Comparison of ENCODE assay signal across 19 cellular contexts in genomic region chr19:49881672-49882394, GRCh38. TPM values are rescaled to one million over a fixed set of nuclear protein-coding genes. Genes with fewer than 3 reads are reported as not detected.
DNase-seq lines count a peak whose midpoint lies in the region; ATAC-seq, FAIRE-seq and TF ChIP-seq lines count a peak whose summit lies in the region.
"Had no signal": no experiment of that assay in that cellular context is flagged by ENCODE, and none has a peak within 500 bp of the region (broad histone marks: within the 10 kb centered on the region; RNA-seq: fewer than 3 reads in every experiment).

No MANE protein-coding gene starts in this region.

- H3K9me3 ChIP-seq in H1 (ENCODE audit: insufficient read depth in 2 of 2, low read depth in 1 of 2, low read length in 1 of 2): no peaks in the 10 kb centered on the region
- no peaks in the 10 kb centered on the region for H3K9me3 ChIP-seq in testis
- H3K9me3 ChIP-seq: heart right ventricle had no signal

- TF ChIP-seq POLR2A in H1 (IDR thresholded peaks at IDR 0.05; ENCODE audit: control extremely low read depth in 1 of 2, low read depth in 2 of 2, low read length in 2 of 2): peak in 1 of 2 experiments; percentile 17; a peak in 1 of 3 replicates
- TF ChIP-seq POLR2A in testis (IDR thresholded peaks at IDR 0.05): no peak

- POLR2A ChIA-PET in H1 (lab: Charles Lee; ENCODE audit: partially characterized antibody): interaction anchor here (1.0 to 2.0 kb wide), 6 partner anchors 8 to 72 kb away, joined by 3 to 8 read pairs (median 4); no protein-coding TSS in a partner anchor

- H3K27me3 ChIP-seq in H1 (replicated peaks in 1 of 4; ENCODE audit: control insufficient read depth in 3 of 4, extremely low read depth in 1 of 4, insufficient read depth in 3 of 4, low read length in 3 of 4): no peaks in the 10 kb centered on the region
- no peaks in the 10 kb centered on the region for H3K27me3 ChIP-seq in testis
- H3K27me3 ChIP-seq: esophagus squamous epithelium, heart right ventricle, tibial nerve had no signal

- H3K23ac ChIP-seq in H1 (ENCODE audit: insufficient read length): no peak overlapping the region

- H2BK20ac ChIP-seq in H1 (ENCODE audit: low read length): no peak overlapping the region

- H3K4me1 Mint-ChIP-seq in activated naive CD4-positive, alpha-beta T cell treated with anti-CD3 and anti-CD28 coated beads, Interleukin-2, amount 10 ng/mL, durations not matched to agents 7 days and 5 days: peaks cover 15% of the 10 kb centered on the region
- H3K4me1 Mint-ChIP-seq in activated naive CD4-positive, alpha-beta T cell treated with anti-CD3 and anti-CD28 coated beads for 36 hours (ENCODE audit: low read depth): peaks cover 18% of the 10 kb centered on the region

- CTCF ChIA-PET in activated naive CD4-positive, alpha-beta T cell treated with anti-CD3 and anti-CD28 coated beads, Interleukin-2, amount 10 ng/mL, durations not matched to agents 7 days and 5 days (lab: Charles Lee): interaction anchor here (1.0 kb wide), 1 partner anchor 14 kb away, joined by 3 read pairs; no protein-coding TSS in a partner anchor
- CTCF ChIA-PET in activated naive CD4-positive, alpha-beta T cell treated with anti-CD3 and anti-CD28 coated beads for 36 hours (lab: Charles Lee): interaction anchor here (0.7 kb wide), 2 partner anchors 8 to 38 kb away, joined by 3 read pairs; no protein-coding TSS in a partner anchor
- CTCF ChIA-PET in H1 (lab: Charles Lee; ENCODE audit: partially characterized antibody): interaction anchor here (1.1 to 2.0 kb wide), 3 partner anchors 9 to 93 kb away, joined by 3 to 5 read pairs (median 3); no protein-coding TSS in a partner anchor

- H3K27ac Mint-ChIP-seq in activated naive CD4-positive, alpha-beta T cell treated with anti-CD3 and anti-CD28 coated beads, Interleukin-2, amount 10 ng/mL, durations not matched to agents 7 days and 5 days: peak overlapping the region; percentile 69
- H3K27ac Mint-ChIP-seq in activated naive CD4-positive, alpha-beta T cell treated with anti-CD3 and anti-CD28 coated beads for 36 hours: no peak overlapping the region

- H4K20me1 ChIP-seq in H1 (replicated peaks in 1 of 2; ENCODE audit: control insufficient read depth in 1 of 2, insufficient read depth in 2 of 2, low read length in 2 of 2): peaks cover 10 to 18% of the 10 kb centered on the region in 2 experiments

- intact Hi-C loops in activated naive CD4-positive, alpha-beta T cell treated with anti-CD3 and anti-CD28 coated beads for 36 hours (cut with micrococcal nuclease): no loop called here
- intact Hi-C loops in testis (cut with DNase I; ENCODE audit: low total_unique reads): no loop called here

- H3K4me3 ChIP-seq in H1 (ENCODE audit: extremely low read depth in 1 of 4, insufficient read depth in 2 of 4, low read depth in 3 of 4, low read length in 4 of 4): no peak overlapping the region
- H3K4me3 ChIP-seq in testis: no peak overlapping the region
- H3K4me3 ChIP-seq: esophagus squamous epithelium, heart right ventricle, tibial nerve had no signal

- H3K56ac ChIP-seq in H1 (replicated peaks; ENCODE audit: insufficient read length, low read depth, low read length): no peak overlapping the region

- no peak overlapping the region for H3K4ac ChIP-seq in H1 (replicated peaks; ENCODE audit: insufficient read length, low read depth, low read length)

- no peak overlapping the region for H3K9ac ChIP-seq in H1 (replicated peaks in 1 of 4; ENCODE audit: extremely low read depth in 1 of 4, low read depth in 3 of 4, low read length in 3 of 4)

- no peak overlapping the region for H3K4me3 Mint-ChIP-seq in activated naive CD4-positive, alpha-beta T cell treated with anti-CD3 and anti-CD28 coated beads, Interleukin-2, amount 10 ng/mL, durations not matched to agents 7 days and 5 days
- H3K4me3 Mint-ChIP-seq in activated naive CD4-positive, alpha-beta T cell treated with anti-CD3 and anti-CD28 coated beads for 36 hours: no peak overlapping the region

- no peak for FAIRE-seq in H1 (lab: Jason Lieb, UNC)
- FAIRE-seq: GM18507 had no signal

- no peak for DNase-seq in activated naive CD4-positive, alpha-beta T cell treated with anti-CD3 and anti-CD28 coated beads, Interleukin-2, amount 10 ng/mL, durations not matched to agents 7 days and 5 days
- no peak for DNase-seq in activated naive CD4-positive, alpha-beta T cell treated with anti-CD3 and anti-CD28 coated beads for 36 hours
- DNase-seq in H1 (ENCODE audit: low read depth in 1 of 2, low spot score in 2 of 2) (peak in 1 of 2 experiments; percentile 64), testis (peak; percentile 88), NCI-H1417 treated with DMSO at 0.1 percent for 48 hours (lab: John Stamatoyannopoulos, UW) (no peak)
- DNase-seq: activated gamma-delta T cell; CD8-positive, alpha-beta memory T cell; esophagus squamous epithelium; kidney glomerular epithelial cell; NCI-H187; NCI-H524 treated with DMSO at 0.1 percent for 48 hours; occipital lobe; OCI-M1; stimulated activated CD4-positive, alpha-beta T cell treated with anti-CD3 and anti-CD28 coated beads, Interleukin-4, amount 100 ng/mL, for 24 hours; SW 1271 had no signal

- H3K9me3 Mint-ChIP-seq in activated naive CD4-positive, alpha-beta T cell treated with anti-CD3 and anti-CD28 coated beads, Interleukin-2, amount 10 ng/mL, durations not matched to agents 7 days and 5 days: no peaks in the 10 kb centered on the region
- H3K9me3 Mint-ChIP-seq in activated naive CD4-positive, alpha-beta T cell treated with anti-CD3 and anti-CD28 coated beads for 36 hours: no peaks in the 10 kb centered on the region
- H3K9me3 Mint-ChIP-seq: CD8-positive, alpha-beta memory T cell had no signal

- TF ChIP-seq RAD21 in H1 (IDR thresholded peaks at IDR 0.05 in 1 of 2, conservative IDR thresholded peaks at IDR 0.05 in 1 of 2; ENCODE audit: low read depth in 2 of 2, low read length in 2 of 2): no peak

- no peak overlapping the region for H2BK120ac ChIP-seq in H1 (replicated peaks; ENCODE audit: low read depth, low read length)

- WGBS in H1 (ENCODE audit: extremely low coverage in 1 of 2, insufficient coverage in 1 of 2, insufficient read length in 1 of 2, insufficient replicate concordance in 2 of 2, low coverage in 1 of 2, low lambda C conversion rate in 2 of 2, missing lambda C conversion rate in 1 of 2), 2 experiments: 88% methylated on average over 21 of the region's 31 CpGs; no CpG with 5 or more reads in 1 of the 2 experiments
- WGBS in testis, 2 donors: 69 to 74% methylated on average over 30 of the region's 31 CpGs

- no peaks in the 10 kb centered on the region for H3K27me3 Mint-ChIP-seq in activated naive CD4-positive, alpha-beta T cell treated with anti-CD3 and anti-CD28 coated beads, Interleukin-2, amount 10 ng/mL, durations not matched to agents 7 days and 5 days
- H3K27me3 Mint-ChIP-seq in activated naive CD4-positive, alpha-beta T cell treated with anti-CD3 and anti-CD28 coated beads for 36 hours (ENCODE audit: low read depth): no peaks in the 10 kb centered on the region

- H3K4me2 ChIP-seq in H1 (ENCODE audit: insufficient read depth in 1 of 2, low read depth in 2 of 2, low read length in 2 of 2): no peak overlapping the region

- H2AK5ac ChIP-seq in H1 (ENCODE audit: low read depth, low read length): no peak overlapping the region

- no peak overlapping the region for H3K27ac ChIP-seq in H1 (ENCODE audit: low read depth, low read length)
- H3K27ac ChIP-seq in testis: no peak overlapping the region
- H3K27ac ChIP-seq: esophagus squamous epithelium, heart right ventricle, tibial nerve had no signal

- H3K14ac ChIP-seq in H1 (ENCODE audit: insufficient read length): no peak overlapping the region

- TF ChIP-seq EP300 in H1 (IDR thresholded peaks at IDR 0.05; ENCODE audit: borderline replicate concordance in 1 of 2, low read depth in 2 of 2, low read length in 2 of 2): no peak

- H2BK15ac ChIP-seq in H1 (ENCODE audit: low read length): no peak overlapping the region

- peaks cover 0 to 7% (median 4%) of the 10 kb centered on the region in 4 experiments; a peak in 5 of 7 replicates for H3K4me1 ChIP-seq in H1 (replicated peaks in 1 of 4; ENCODE audit: control insufficient read depth in 3 of 4, insufficient read depth in 4 of 4, low read length in 3 of 4)
- H3K4me1 ChIP-seq in testis: peaks cover 8% of the 10 kb centered on the region

- H3K79me1 ChIP-seq in H1 (ENCODE audit: low read depth, low read length): peaks cover 9% of the 10 kb centered on the region; the same call in 1 of the 2 replicates

- no peak overlapping the region for H2BK5ac ChIP-seq in H1 (ENCODE audit: low read depth, low read length)

- no peak overlapping the region for H2BK12ac ChIP-seq in H1 (ENCODE audit: low read depth, low read length)

- H4K5ac ChIP-seq in H1 (ENCODE audit: insufficient read length, low read depth, low read length): no peak overlapping the region

- H3K18ac ChIP-seq in H1 (ENCODE audit: extremely low read depth, low read length): no peak overlapping the region

- peaks cover 52% of the 10 kb centered on the region for H3K36me3 Mint-ChIP-seq in activated naive CD4-positive, alpha-beta T cell treated with anti-CD3 and anti-CD28 coated beads, Interleukin-2, amount 10 ng/mL, durations not matched to agents 7 days and 5 days
- H3K36me3 Mint-ChIP-seq in activated naive CD4-positive, alpha-beta T cell treated with anti-CD3 and anti-CD28 coated beads for 36 hours (ENCODE audit: low read depth): peaks cover 33% of the 10 kb centered on the region

- H3K36me3 ChIP-seq in H1 (ENCODE audit: control insufficient read depth in 2 of 4, insufficient read depth in 4 of 4, low read length in 3 of 4) (peaks cover 24 to 56% (median 47%) of the 10 kb centered on the region in 4 experiments), testis (ENCODE audit: low read depth, missing control alignments) (peaks cover 4% of the 10 kb centered on the region)

- TF ChIP-seq CTCF in H1 (IDR thresholded peaks at IDR 0.05; ENCODE audit: control extremely low read depth in 1 of 3, insufficient read depth in 1 of 3, low read depth in 1 of 3, low read length in 3 of 3) (no peak), testis (IDR thresholded peaks at IDR 0.05) (no peak)

- H3K23me2 ChIP-seq in H1 (ENCODE audit: low read depth, low read length): peaks cover 7% of the 10 kb centered on the region

- no peak overlapping the region for H4K8ac ChIP-seq in H1 (ENCODE audit: extremely low read depth, insufficient read depth, low read length)

- H4K91ac ChIP-seq in H1 (replicated peaks; ENCODE audit: insufficient read length, low read length): no peak overlapping the region

- no peak for ATAC-seq in GM19351 (IDR thresholded peaks at IDR 0.05; ENCODE audit: unreplicated experiment)
- ATAC-seq: heart right ventricle had no signal

- H2AFZ ChIP-seq in H1 (ENCODE audit: low read length): no peak overlapping the region

- peaks cover 0 to 12% of the 10 kb centered on the region in 2 experiments; a peak in 2 of 4 replicates for H3K79me2 ChIP-seq in H1 (ENCODE audit: control insufficient read depth in 1 of 2, insufficient read depth in 2 of 2, low read length in 2 of 2)

RNA-seq across cellular contexts. Expression of gene TBC1D17, which starts 4.3 kb away (rescaled TPM):
- 10 to 100 TPM; 29.8 to 32.4 TPM for total RNA-seq in activated naive CD4-positive, alpha-beta T cell treated with anti-CD3 and anti-CD28 coated beads for 36 hours
- 44.9 and 47.6 TPM in 2 replicates for total RNA-seq in H1 (2021; fragmentation: NEBNext Ultra II Directional; extraction: Animal tissue kit (Norgen Biotek cat#: 25700))
- 30.3 and 53.7 TPM in 2 replicates for polyA plus RNA-seq in H1 (2011; rRNA removed)
- 23.2 TPM for polyA plus RNA-seq in H1 (2011; cell fraction: cytosol; rRNA removed)
- 73.8 TPM for polyA plus RNA-seq in H1 (2011; cell fraction: nucleus; rRNA removed)
- 41.7 to 47.2 TPM (median 43.5 TPM) in 4 replicates for polyA plus RNA-seq in H1 (2012, experiment 1 of 2)
- 52.8 TPM for polyA plus RNA-seq in H1 (2012, experiment 2 of 2)
- 34.8 TPM for polyA plus RNA-seq in H1 (2013, experiment 1 of 2)
- polyA plus RNA-seq in H1 (2013, experiment 2 of 2): 35.2 TPM
- 24.6 and 29.7 TPM in 2 replicates for polyA minus RNA-seq in H1 (2011; rRNA and poly(A)+ RNA removed)
- 27.0 TPM for polyA minus RNA-seq in H1 (2011; cell fraction: cytosol; rRNA and poly(A)+ RNA removed)
- polyA minus RNA-seq in H1 (2011; cell fraction: nucleus; rRNA and poly(A)+ RNA removed): 27.3 TPM
- 10 to 100 TPM; 47.2 to 49.1 TPM for total RNA-seq in testis
- polyA plus RNA-seq in testis (ENCODE audit: insufficient read depth, low read depth, low replicate concordance): 31.1 TPM

RNA-seq across cellular contexts. Expression of gene AKT1S1, which starts 4.7 kb away (rescaled TPM):
- total RNA-seq in activated naive CD4-positive, alpha-beta T cell treated with anti-CD3 and anti-CD28 coated beads for 36 hours: 10 to 100 TPM; 13.3 to 14.2 TPM
- 45.9 and 46.7 TPM in 2 replicates for total RNA-seq in H1 (2021; fragmentation: NEBNext Ultra II Directional; extraction: Animal tissue kit (Norgen Biotek cat#: 25700))
- polyA plus RNA-seq in H1 (2011; rRNA removed): 40.7 and 73.3 TPM in 2 replicates
- polyA plus RNA-seq in H1 (2011; cell fraction: cytosol; rRNA removed): 38.3 TPM
- polyA plus RNA-seq in H1 (2011; cell fraction: nucleus; rRNA removed): 48.5 TPM
- 33.7 to 44.3 TPM (median 42.7 TPM) in 4 replicates for polyA plus RNA-seq in H1 (2012, experiment 1 of 2)
- 47.7 TPM for polyA plus RNA-seq in H1 (2012, experiment 2 of 2)
- polyA plus RNA-seq in H1 (2013, experiment 1 of 2): 52.8 TPM
- 54.7 TPM for polyA plus RNA-seq in H1 (2013, experiment 2 of 2)
- 10.9 and 14.9 TPM in 2 replicates for polyA minus RNA-seq in H1 (2011; rRNA and poly(A)+ RNA removed)
- 26.5 TPM for polyA minus RNA-seq in H1 (2011; cell fraction: cytosol; rRNA and poly(A)+ RNA removed)
- 26.0 TPM for polyA minus RNA-seq in H1 (2011; cell fraction: nucleus; rRNA and poly(A)+ RNA removed)
- 10 to 100 TPM; 35.0 to 35.7 TPM for total RNA-seq in testis
- 42.8 TPM for polyA plus RNA-seq in testis (ENCODE audit: insufficient read depth, low read depth, low replicate concordance)

RNA-seq across cellular contexts. Expression of gene PNKP, which starts 14.5 kb away (rescaled TPM):
- total RNA-seq in activated naive CD4-positive, alpha-beta T cell treated with anti-CD3 and anti-CD28 coated beads for 36 hours: 10 to 100 TPM; 64.4 to 65.9 TPM
- total RNA-seq in H1 (2021; fragmentation: NEBNext Ultra II Directional; extraction: Animal tissue kit (Norgen Biotek cat#: 25700)): 105 TPM in 2 replicates
- polyA plus RNA-seq in H1 (2011; rRNA removed) (45.8 and 66.5 TPM in 2 replicates), testis (ENCODE audit: insufficient read depth, low read depth, low replicate concordance) (45.5 TPM)
- polyA plus RNA-seq in H1 (2011; cell fraction: cytosol; rRNA removed): 56.6 TPM
- polyA plus RNA-seq in H1 (2011; cell fraction: nucleus; rRNA removed): 225 TPM
- 84.3 to 106 TPM (median 94.0 TPM) in 4 replicates for polyA plus RNA-seq in H1 (2012, experiment 1 of 2)
- 90.6 TPM for polyA plus RNA-seq in H1 (2012, experiment 2 of 2)
- 71.9 TPM for polyA plus RNA-seq in H1 (2013, experiment 1 of 2)
- polyA plus RNA-seq in H1 (2013, experiment 2 of 2): 66.3 TPM
- polyA minus RNA-seq in H1 (2011; rRNA and poly(A)+ RNA removed): 21.4 and 26.5 TPM in 2 replicates
- 42.9 TPM for polyA minus RNA-seq in H1 (2011; cell fraction: cytosol; rRNA and poly(A)+ RNA removed)
- 80.3 TPM for polyA minus RNA-seq in H1 (2011; cell fraction: nucleus; rRNA and poly(A)+ RNA removed)
- total RNA-seq in testis: 100 to 1,000 TPM; 110 to 125 TPM

RNA-seq across cellular contexts. Expression of gene IL4I1, which starts 14.9 kb away (rescaled TPM):
- 1 to 10 TPM; 7.2 to 7.5 TPM for total RNA-seq in activated naive CD4-positive, alpha-beta T cell treated with anti-CD3 and anti-CD28 coated beads for 36 hours
- total RNA-seq in H1 (2021; fragmentation: NEBNext Ultra II Directional; extraction: Animal tissue kit (Norgen Biotek cat#: 25700)): 0.67 and 0.76 TPM in 2 replicates
- polyA plus RNA-seq in H1 (2011; rRNA removed) (0.30 and 0.41 TPM in 2 replicates), testis (ENCODE audit: insufficient read depth, low read depth, low replicate concordance) (61.9 TPM)
- 0.37 TPM for polyA plus RNA-seq in H1 (2011; cell fraction: cytosol; rRNA removed)
- 0.74 TPM for polyA plus RNA-seq in H1 (2011; cell fraction: nucleus; rRNA removed)
- 0.21 to 0.86 TPM (median 0.43 TPM) in 3 of 4 replicates, not detected in the other for polyA plus RNA-seq in H1 (2012, experiment 1 of 2)
- not detected for polyA plus RNA-seq in H1 (2012, experiment 2 of 2)
- polyA plus RNA-seq in H1 (2013, experiment 1 of 2): 0.36 TPM
- polyA plus RNA-seq in H1 (2013, experiment 2 of 2): 0.52 TPM
- polyA minus RNA-seq in H1 (2011; rRNA and poly(A)+ RNA removed): 0.15 and 0.54 TPM in 2 replicates
- polyA minus RNA-seq in H1 (2011; cell fraction: cytosol; rRNA and poly(A)+ RNA removed): 0.95 TPM
- 1.4 TPM for polyA minus RNA-seq in H1 (2011; cell fraction: nucleus; rRNA and poly(A)+ RNA removed)
- total RNA-seq in testis: 10 to 100 TPM; 17.1 to 20.4 TPM
- total RNA-seq: occipital lobe had no signal

RNA-seq across cellular contexts. Expression of gene PTOV1, which starts 30.9 kb away (rescaled TPM):
- 10 to 100 TPM; 66.0 to 68.0 TPM for total RNA-seq in activated naive CD4-positive, alpha-beta T cell treated with anti-CD3 and anti-CD28 coated beads for 36 hours
- 251 and 261 TPM in 2 replicates for total RNA-seq in H1 (2021; fragmentation: NEBNext Ultra II Directional; extraction: Animal tissue kit (Norgen Biotek cat#: 25700))
- polyA plus RNA-seq in H1 (2011; rRNA removed) (147 and 213 TPM in 2 replicates), testis (ENCODE audit: insufficient read depth, low read depth, low replicate concordance) (235 TPM)
- polyA plus RNA-seq in H1 (2011; cell fraction: cytosol; rRNA removed): 136 TPM
- 397 TPM for polyA plus RNA-seq in H1 (2011; cell fraction: nucleus; rRNA removed)
- polyA plus RNA-seq in H1 (2012, experiment 1 of 2): 183 to 286 TPM (median 253 TPM) in 4 replicates
- 215 TPM for polyA plus RNA-seq in H1 (2012, experiment 2 of 2)
- polyA plus RNA-seq in H1 (2013, experiment 1 of 2): 166 TPM
- 157 TPM for polyA plus RNA-seq in H1 (2013, experiment 2 of 2)
- 82.9 and 117 TPM in 2 replicates for polyA minus RNA-seq in H1 (2011; rRNA and poly(A)+ RNA removed)
- polyA minus RNA-seq in H1 (2011; cell fraction: cytosol; rRNA and poly(A)+ RNA removed): 124 TPM
- 139 TPM for polyA minus RNA-seq in H1 (2011; cell fraction: nucleus; rRNA and poly(A)+ RNA removed)
- 100 to 1,000 TPM; 257 to 260 TPM for total RNA-seq in testis
